Comparison of ENCODE assay signal across 26 cellular contexts in the genomic region with DNA sequence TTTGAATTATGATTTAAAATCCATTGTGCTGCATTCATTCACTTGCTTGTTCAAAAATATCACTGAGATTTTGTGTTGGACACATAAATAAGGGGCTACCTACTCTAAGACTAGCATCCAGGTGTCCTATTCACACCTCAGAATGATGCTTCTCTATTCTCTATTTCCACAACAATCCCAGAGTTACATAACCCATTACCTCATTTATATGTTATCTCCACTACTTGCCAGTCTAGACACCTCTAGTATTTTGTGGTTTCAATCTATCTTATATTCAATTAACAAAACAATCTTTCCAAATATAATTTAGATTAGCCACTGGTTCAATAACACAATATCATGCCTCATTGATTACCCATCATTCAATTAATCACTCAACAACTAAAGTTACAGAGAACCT.
"Had no signal": no experiment of that assay in that cellular context is flagged by ENCODE, and none has a peak within 500 bp of the region (broad histone marks: within the 10 kb centered on the region; RNA-seq: fewer than 3 reads in every experiment).

No MANE protein-coding gene starts in this region.

- H3K9me3 ChIP-seq: SJCRH30 had no signal

- DNase-seq: Karpas-422, MM.1S, MV-4-11, NCI-H1092, NCI-H1105, NCI-H1417 treated with DMSO at 0.1 percent for 48 hours, NCI-H1436 treated with DMSO at 0.1 percent for 48 hours, NCI-H1694 treated with DMSO at 0.1 percent for 48 hours, NCI-H187 treated with DMSO at 0.1 percent for 48 hours, NCI-H2029, NCI-H2081, NCI-H2171 treated with DMSO at 0.1 percent for 48 hours, NCI-H2227 treated with DMSO at 0.1 percent for 48 hours, NCI-H446, NCI-H524 treated with DMSO at 0.1 percent for 48 hours, NCI-H526 treated with DMSO at 0.1 percent for 48 hours, NCI-H774, PC-9, SIG-M5, SJCRH30 had no signal

- H3K4me3 ChIP-seq: PC-9, SJCRH30, SK-N-MC had no signal

- ATAC-seq: Panc1, Right ventricle myocardium inferior, SK-N-SH treated with all-trans-retinoic acid at 6 μM for 48 hours had no signal

- FAIRE-seq: RCC 7860 had no signal

- H3K27ac ChIP-seq: PC-9, RWPE1, SJCRH30, SK-N-MC had no signal

- H3K4me2 ChIP-seq: PC-9 had no signal

- H3K4me1 ChIP-seq: SJCRH30 had no signal

- H2AFZ ChIP-seq: PC-9 had no signal

- H3K36me3 ChIP-seq: SJCRH30 had no signal

- H3K27me3 ChIP-seq: SJCRH30 had no signal
